9 cellular contexts compared by ENCODE assay signal in genomic region chr17:37067555-37068111, GRCh38.
A peak's percentile ranks its signal among the peaks of the same experiment; 100 is the strongest.
DNase-seq lines count a peak whose midpoint lies in the region; ATAC-seq and TF ChIP-seq lines count a peak whose summit lies in the region.
"Had no signal": no experiment of that assay in that cellular context is flagged by ENCODE, and none has a peak within 500 bp of the region (broad histone marks: within the 10 kb centered on the region; RNA-seq: fewer than 3 reads in every experiment).

No MANE protein-coding gene starts in this region.

- H3K4me1 ChIP-seq in spleen, result no peaks in the 10 kb centered on the region

- DNase-seq in AG09309 (ENCODE audit: low read depth) (peak; percentile 20), T47D (ENCODE audit: low read depth in 1 of 2, low spot score in 1 of 2) (peak; percentile 59 to 76), lower leg skin (ENCODE audit: low spot score in 2 of 2) (peak; percentile 56 to 87), globus pallidus (ENCODE audit: low spot score) (no peak), spleen (no peak)
- DNase-seq in activated CD8-positive, alpha-beta memory T cell treated with anti-CD3 and anti-CD28 coated beads for 24 hours, result no peak
- DNase-seq: GF-D8 had no signal

- intact Hi-C loops in lower leg skin (cut with DNase I; ENCODE audit: low total_unique reads), result no loop called here
- intact Hi-C loops in spleen (cut with DNase I; ENCODE audit: low total_unique reads), result no loop called here

- H3K4me3 ChIP-seq in AG09309 (ENCODE audit: control insufficient read depth, low read depth, low read length), result no peak overlapping the region
- no peak overlapping the region for H3K4me3 ChIP-seq in lower leg skin (ENCODE audit: low read depth, poor library complexity, severe bottlenecking)
- no peak overlapping the region for H3K4me3 ChIP-seq in spleen

- TF ChIP-seq POLR2A in lower leg skin (IDR thresholded peaks at IDR 0.05) (no peak), spleen (IDR thresholded peaks at IDR 0.05) (no peak)

- TF ChIP-seq RAD21 in Ishikawa (IDR thresholded peaks at IDR 0.05; ENCODE audit: low read depth), result no peak

- no peaks in the 10 kb centered on the region for H3K9me3 ChIP-seq in spleen

- ATAC-seq in GM19351 (IDR thresholded peaks at IDR 0.05; ENCODE audit: unreplicated experiment), result no peak

- TF ChIP-seq CTCF in AG09309 (IDR thresholded peaks at IDR 0.05; ENCODE audit: control insufficient read depth, insufficient read depth, low read depth, low read length, missing control alignments) (no peak), lower leg skin (IDR thresholded peaks at IDR 0.05) (no peak), spleen (IDR thresholded peaks at IDR 0.05 in 8 of 11, conservative IDR thresholded peaks at IDR 0.05 in 3 of 11) (no peak)

- no peaks in the 10 kb centered on the region for H3K36me3 ChIP-seq in spleen

- no peak overlapping the region for H3K27ac ChIP-seq in spleen

- no peak for TF ChIP-seq EP300 in Ishikawa (IDR thresholded peaks at IDR 0.05; ENCODE audit: borderline replicate concordance)

- 30 to 40% methylated on average over 13 of the region's 13 CpGs for WGBS in lower leg skin, 2 donors
- 67 to 78% (median 76%) methylated on average over 13 of the region's 13 CpGs for WGBS in spleen, 5 donors

- H3K27me3 ChIP-seq in spleen (replicated peaks in 1 of 7), result peaks cover 0 to 23% (median 0%) of the 10 kb centered on the region in 7 donors

- in situ Hi-C loops in T47D (cut with HindIII; ENCODE audit: low pct_unique_long_range_greater_than_20kb, low sequenced_read_pairs), result no loop called here

TF ChIP-seq in Ishikawa, 13 proteins besides CTCF, POLR2A, EP300 and RAD21:
- TF ChIP-seq REST (IDR thresholded peaks at IDR 0.05; ENCODE audit: low read depth) (no peak), FOXM1 (IDR thresholded peaks at IDR 0.05; ENCODE audit: borderline replicate concordance, low read depth) (no peak), EGR1 (IDR thresholded peaks at IDR 0.05) (no peak), MAX (IDR thresholded peaks at IDR 0.05) (peak; percentile 94), CREB1 (IDR thresholded peaks at IDR 0.05; ENCODE audit: low read depth) (no peak), CEBPB (IDR thresholded peaks at IDR 0.05) (no peak; the same call in 1 of the 2 replicates), TEAD4 (IDR thresholded peaks at IDR 0.05) (no peak), TCF12 (IDR thresholded peaks at IDR 0.05; ENCODE audit: low read depth) (no peak), TAF1 (IDR thresholded peaks at IDR 0.05; ENCODE audit: low read depth) (no peak), NFIC (IDR thresholded peaks at IDR 0.05) (peak; percentile 69), USF1 (IDR thresholded peaks at IDR 0.05) (peak; percentile 69), ZBTB7A (IDR thresholded peaks at IDR 0.05; ENCODE audit: low read depth) (no peak), YY1 (IDR thresholded peaks at IDR 0.05; ENCODE audit: low read depth) (no peak)

Comparison
In these comparisons a context has a peak if more than half of its experiments do, and no peak if none do; other contexts are left out.
1. DNase-seq: peak in AG09309 (single experiment), T47D (2 of 2) and lower leg skin (2 of 2); none in globus pallidus (single experiment), activated CD8-positive, alpha-beta memory T cell treated with anti-CD3 and anti-CD28 coated beads for 24 hours (single experiment) and spleen (single experiment).